ENCODE assay signal across 1 cellular context in genomic region chr1:149123948-149124926, GRCh38.
TF ChIP-seq lines count a peak whose summit lies in the region.

No MANE protein-coding gene starts in this region.

TF ChIP-seq in K562, 482 proteins besides CTCF, POLR2A, EP300 and RAD21:
- TF ChIP-seq RFX1 (IDR thresholded peaks at IDR 0.05) (peak; percentile 68), VEZF1 (CRISPR knock-in tag; IDR thresholded peaks at IDR 0.05) (0 out of 2 replicates have a peak, but pooled peaks have one; percentile 20)
